Comparison of ENCODE assay signal across 15 cellular contexts in the genomic region with DNA sequence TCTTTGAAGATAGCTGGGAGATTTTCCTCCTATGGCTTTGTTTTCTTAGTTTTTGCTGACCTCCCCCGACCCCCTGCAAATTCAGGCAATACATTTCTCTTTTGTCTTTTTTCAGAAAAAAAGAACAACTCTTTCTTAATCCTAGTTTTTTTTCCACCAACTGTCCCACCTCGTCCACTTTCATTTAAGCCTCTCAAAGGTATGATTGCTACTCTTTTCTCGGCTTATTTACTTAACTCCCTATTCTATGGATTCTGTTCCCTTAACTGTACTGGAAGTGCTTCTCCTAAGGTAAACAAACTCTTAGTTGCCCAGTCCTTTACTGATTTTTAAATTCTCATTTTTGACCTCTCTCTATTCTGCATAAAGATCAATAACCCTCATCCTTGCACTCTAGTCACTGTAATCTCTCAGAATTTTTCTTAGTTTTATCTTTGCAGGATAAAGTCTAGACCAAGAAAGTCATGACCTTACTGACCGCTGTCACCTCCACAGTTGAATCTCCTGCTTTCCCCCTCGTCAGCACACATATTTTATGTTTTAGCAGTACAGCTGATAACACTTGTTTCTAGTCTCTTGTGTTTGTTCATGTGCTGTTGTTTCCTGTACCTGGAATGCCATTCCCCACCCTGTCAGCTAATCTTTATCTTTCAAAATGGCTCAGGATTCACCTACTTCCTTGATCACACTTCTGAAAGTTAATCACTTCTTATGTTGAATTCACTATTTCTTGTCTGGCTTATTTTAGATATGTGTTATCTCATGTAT.
"Had no signal": no experiment of that assay in that cellular context is flagged by ENCODE, and none has a peak within 500 bp of the region (broad histone marks: within the 10 kb centered on the region; RNA-seq: fewer than 3 reads in every experiment).

No MANE protein-coding gene starts in this region.

- H3K4me2 ChIP-seq: smooth muscle cell had no signal

- ATAC-seq: left lung; pancreas; stimulated activated memory B cell treated with anti-CD40 and anti-IgM and Interleukin-4, amounts not matched to agents 10 μg/mL and 1 μg/mL and 100 μg/mL, for 72 hours had no signal

- H3K27me3 Mint-ChIP-seq: stimulated activated memory B cell treated with anti-CD40 and anti-IgM and Interleukin-4, amounts not matched to agents 10 μg/mL and 1 μg/mL and 100 μg/mL, for 72 hours had no signal

- H3K36me3 ChIP-seq: adrenal gland, colonic mucosa, left lung, pancreas, tibial nerve had no signal

- H3K4me3 Mint-ChIP-seq: stimulated activated memory B cell treated with anti-CD40 and anti-IgM and Interleukin-4, amounts not matched to agents 10 μg/mL and 1 μg/mL and 100 μg/mL, for 72 hours had no signal

- DNase-seq: activated CD4-positive, alpha-beta T cell treated with anti-CD3 and anti-CD28 coated beads for 48 hours; activated CD8-positive, alpha-beta memory T cell treated with anti-CD3 and anti-CD28 coated beads for 24 hours; activated naive CD4-positive, alpha-beta T cell treated with anti-CD3 and anti-CD28 coated beads, Interleukin-2, amount 50 U/mL, for 16 hours; adrenal gland; caudate nucleus; colonic mucosa; foreskin melanocyte; head of caudate nucleus; left lung; pancreas; T1000 had no signal

- H3K9me3 Mint-ChIP-seq: activated T-helper 2 cell treated with anti-CD3 and anti-CD28 coated beads, Interferon-gamma antibody, Interleukin-2, Interleukin-4, amounts not matched to agents 10 μg/mL and 5 μg/mL and 100 μg/mL, durations not matched to agents 14 hours and 24 hours and 36 hours; stimulated activated memory B cell treated with anti-CD40 and anti-IgM and Interleukin-4, amounts not matched to agents 10 μg/mL and 1 μg/mL and 100 μg/mL, for 72 hours had no signal

- H3K4me1 ChIP-seq: colonic mucosa, pancreas, tibial nerve had no signal

- H3K4me3 ChIP-seq: adrenal gland, colonic mucosa, left lung, pancreas, smooth muscle cell, tibial nerve had no signal

- H3K27ac ChIP-seq: adrenal gland, colonic mucosa, pancreas, tibial nerve had no signal

- H3K27me3 ChIP-seq: adrenal gland, colonic mucosa, left lung, pancreas, tibial nerve had no signal

- H3K9me3 ChIP-seq: adrenal gland, colonic mucosa, left lung, pancreas, tibial nerve had no signal

- H3K27ac Mint-ChIP-seq: activated T-helper 2 cell treated with anti-CD3 and anti-CD28 coated beads, Interferon-gamma antibody, Interleukin-2, Interleukin-4, amounts not matched to agents 10 μg/mL and 5 μg/mL and 100 μg/mL, durations not matched to agents 14 hours and 24 hours and 36 hours; stimulated activated memory B cell treated with anti-CD40 and anti-IgM and Interleukin-4, amounts not matched to agents 10 μg/mL and 1 μg/mL and 100 μg/mL, for 72 hours had no signal
